In the genomic region with DNA sequence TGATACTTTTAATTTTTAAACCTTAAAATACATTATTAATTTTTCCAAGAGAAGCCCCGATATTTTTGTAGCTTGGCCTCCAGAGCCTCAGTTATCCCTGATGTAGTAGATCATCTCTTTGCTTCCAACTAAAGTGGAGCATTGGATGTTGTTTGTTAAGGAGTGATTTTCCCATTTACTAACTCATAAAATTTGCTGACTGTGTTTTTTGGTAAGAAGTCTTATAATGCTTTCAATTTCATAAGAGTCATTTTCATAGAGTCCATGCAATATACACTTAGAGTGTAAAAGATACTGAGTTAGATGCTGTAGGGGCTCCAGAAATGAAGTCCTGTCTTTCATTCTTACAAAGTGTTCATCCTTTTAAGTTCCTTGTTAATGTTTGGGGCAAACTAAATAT, we compare ENCODE assay signal across 28 cellular contexts.
"Had no signal": no experiment of that assay in that cellular context is flagged by ENCODE, and none has a peak within 500 bp of the region (broad histone marks: within the 10 kb centered on the region; RNA-seq: fewer than 3 reads in every experiment).

No MANE protein-coding gene starts in this region.

- H3K27me3 Mint-ChIP-seq: naive B cell; natural killer cell treated with Interleukin-12 subunit alpha and Interleukin-12 subunit beta and Interleukin-15 and Interleukin-18, amount 100 ng/mL, for 72 hours; progenitor cell of endocrine pancreas; stimulated activated naive B cell treated with anti-CD40 and anti-IgM and Interleukin-4, amounts not matched to agents 10 μg/mL and 1 μg/mL and 100 μg/mL, for 72 hours had no signal

- FAIRE-seq: islet of Langerhans, kidney had no signal

- H3K27me3 ChIP-seq: left lung, ovary, right atrium auricular region, stomach, testis, thyroid gland, transverse colon, upper lobe of left lung, vagina had no signal

- ATAC-seq: left colon; left lung; sciatic nerve; stimulated activated naive B cell treated with anti-CD40 and anti-IgM and Interleukin-4, amounts not matched to agents 10 μg/mL and 1 μg/mL and 100 μg/mL, for 72 hours; stimulated activated naive CD8-positive, alpha-beta T cell treated with anti-CD3 and anti-CD28 coated beads, Interleukin-15, Interleukin-2, amounts not matched to agents 100 U/mL and 50 U/mL, for 24 hours had no signal

- H3K4me1 ChIP-seq: left lung, right atrium auricular region, testis, transverse colon, vagina had no signal

- DNase-seq: hypothalamus; immature natural killer cell; kidney; left colon; left lung; mesendoderm; naive B cell; ovary; stimulated activated CD4-positive, alpha-beta T cell treated with anti-CD3 and anti-CD28 coated beads, Interleukin-12 subunit alpha, Interleukin-12 subunit beta, amount 100 ng/mL, for 4 hours; stimulated activated CD4-positive, alpha-beta T cell treated with anti-CD3 and anti-CD28 coated beads, Interleukin-15, amount 100 ng/mL, for 24 hours; stimulated activated CD4-positive, alpha-beta T cell treated with anti-CD3 and anti-CD28 coated beads, Interleukin-2, amount 100 ng/mL, for 24 hours; stimulated activated CD4-positive, alpha-beta T cell treated with anti-CD3 and anti-CD28 coated beads, Interleukin-4, amount 100 ng/mL, for 1 hour; stimulated activated naive B cell treated with anti-CD40 and anti-IgM and Interleukin-4, amounts not matched to agents 10 μg/mL and 1 μg/mL and 100 μg/mL, for 72 hours; stimulated activated naive CD8-positive, alpha-beta T cell treated with anti-CD3 and anti-CD28 coated beads, Interleukin-15, Interleukin-2, amounts not matched to agents 100 U/mL and 50 U/mL, for 24 hours; stomach; testis; thyroid gland; transverse colon; upper lobe of left lung had no signal

- H3K27ac Mint-ChIP-seq: immature natural killer cell; mesothelial cell of epicardium; natural killer cell treated with Interleukin-12 subunit alpha and Interleukin-12 subunit beta and Interleukin-15 and Interleukin-18, amount 100 ng/mL, for 72 hours; progenitor cell of endocrine pancreas; stimulated activated naive B cell treated with anti-CD40 and anti-IgM and Interleukin-4, amounts not matched to agents 10 μg/mL and 1 μg/mL and 100 μg/mL, for 72 hours had no signal

- H3K4me3 Mint-ChIP-seq: immature natural killer cell; mesothelial cell of epicardium; naive B cell; natural killer cell treated with Interleukin-12 subunit alpha and Interleukin-12 subunit beta and Interleukin-15 and Interleukin-18, amount 100 ng/mL, for 72 hours; stimulated activated naive B cell treated with anti-CD40 and anti-IgM and Interleukin-4, amounts not matched to agents 10 μg/mL and 1 μg/mL and 100 μg/mL, for 72 hours had no signal

- H3K36me3 ChIP-seq: ovary, thyroid gland, transverse colon, vagina had no signal

- H3K9me3 ChIP-seq: left lung, ovary, right atrium auricular region, stomach, testis, thyroid gland, transverse colon, upper lobe of left lung, vagina had no signal

- H3K9me3 Mint-ChIP-seq: immature natural killer cell; mesothelial cell of epicardium; naive B cell; natural killer cell treated with Interleukin-12 subunit alpha and Interleukin-12 subunit beta and Interleukin-15 and Interleukin-18, amount 100 ng/mL, for 72 hours had no signal

- H3K27ac ChIP-seq: left lung, ovary, right atrium auricular region, skin epidermis, stomach, testis, thyroid gland, transverse colon, upper lobe of left lung, vagina had no signal

- H3K4me3 ChIP-seq: left lung, lung, ovary, right atrium auricular region, skin epidermis, stomach, testis, thyroid gland, transverse colon, upper lobe of left lung, vagina had no signal
